ENCODE assay signal across 25 cellular contexts in the genomic region with DNA sequence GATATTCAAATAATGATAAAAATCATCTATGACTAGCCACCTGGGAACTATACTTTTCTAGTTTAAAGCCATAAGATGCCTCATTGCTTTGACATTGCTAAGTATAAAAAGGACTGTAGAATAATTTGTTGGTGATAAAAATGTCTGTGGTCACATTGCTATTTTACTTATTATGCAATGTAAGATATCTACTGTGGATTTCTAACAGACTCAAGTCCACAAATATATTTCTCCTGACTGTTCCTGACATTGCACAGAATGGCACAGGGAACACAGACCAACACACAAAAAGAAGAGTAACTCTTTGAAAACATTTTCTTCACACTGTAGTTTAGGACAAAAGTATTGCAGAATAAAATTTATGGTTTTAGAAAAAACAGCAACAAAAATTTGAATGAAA. TPM values are rescaled to one million over a fixed set of nuclear protein-coding genes. Genes with fewer than 3 reads are reported as not detected.
DNase-seq lines count a peak whose midpoint lies in the region; FAIRE-seq and TF ChIP-seq lines count a peak whose summit lies in the region.
"Had no signal": no experiment of that assay in that cellular context is flagged by ENCODE, and none has a peak within 500 bp of the region (broad histone marks: within the 10 kb centered on the region; RNA-seq: fewer than 3 reads in every experiment).

No MANE protein-coding gene starts in this region.

- H3K36me3 ChIP-seq in urinary bladder (ENCODE audit: insufficient read depth) = no peaks in the 10 kb centered on the region

- FAIRE-seq in D721Med (lab: Jason Lieb, UNC) = peak; percentile 25
- FAIRE-seq: A549, GM12892, GM18507 had no signal

- H3K4me3 ChIP-seq in fibroblast of villous mesenchyme (ENCODE audit: low read depth, low read length) (no peak overlapping the region), urinary bladder (ENCODE audit: low read depth, low read length) (no peak overlapping the region)
- H3K4me3 ChIP-seq: A549 had no signal

- H3K4me1 ChIP-seq in urinary bladder (ENCODE audit: insufficient read depth) = no peaks in the 10 kb centered on the region
- H3K4me1 ChIP-seq: A549 had no signal

- DNase-seq in D721Med (ENCODE audit: insufficient read length, low spot score) = no peak
- peak; percentile 94 for DNase-seq in amniotic epithelial cell (ENCODE audit: low read depth)
- DNase-seq in fibroblast of villous mesenchyme (ENCODE audit: low read depth) = peak; percentile 41
- no peak for DNase-seq in globus pallidus (ENCODE audit: low spot score)
- DNase-seq in retina = no peak
- DNase-seq in activated gamma-delta T cell (lab: John Stamatoyannopoulos, UW) = no peak
- DNase-seq: AML-193; Caco-2; CD4-positive, alpha-beta T cell; DMS153; DMS79; GDM1; GOT3; H7; HFFc6 had no signal

- H3K27ac ChIP-seq in urinary bladder (ENCODE audit: low read depth) = peak overlapping the region; percentile 10
- H3K27ac ChIP-seq: 22Rv1, A549, C4-2B, HL-60 had no signal

- TF ChIP-seq CTCF in D721Med (IDR thresholded peaks at IDR 0.05; ENCODE audit: insufficient read depth, missing control alignments) (no peak), fibroblast of villous mesenchyme (IDR thresholded peaks at IDR 0.05; ENCODE audit: insufficient read depth, low read depth, low read length) (no peak)

RNA-seq across cellular contexts. Expression of gene TMPRSS11E, which starts 2.2 kb away (rescaled TPM):
- not detected in 2 replicates for total RNA-seq in fibroblast of villous mesenchyme
- total RNA-seq in urinary bladder = 34.7 TPM
- polyA plus RNA-seq in urinary bladder = 2.2 TPM
- total RNA-seq: Caco-2; CD4-positive, alpha-beta T cell; Daoy; HFFc6; HT1080 had no signal
- polyA plus RNA-seq: A549, BJ had no signal

Comparison
In these comparisons a context has a peak if more than half of its experiments do, and no peak if none do; other contexts are left out.
1. DNase-seq: peak in amniotic epithelial cell (single experiment) and fibroblast of villous mesenchyme (single experiment); none in D721Med (single experiment), globus pallidus (single experiment), retina (single experiment) and activated gamma-delta T cell (single experiment).
2. RNA of gene TMPRSS11E, which starts 2.2 kb away (total RNA-seq): 34.7 TPM in urinary bladder (single experiment); not detected in fibroblast of villous mesenchyme; every median in the first group is over 10 times any median in the second.